ENCODE assay signal across 21 cellular contexts in the genomic region with DNA sequence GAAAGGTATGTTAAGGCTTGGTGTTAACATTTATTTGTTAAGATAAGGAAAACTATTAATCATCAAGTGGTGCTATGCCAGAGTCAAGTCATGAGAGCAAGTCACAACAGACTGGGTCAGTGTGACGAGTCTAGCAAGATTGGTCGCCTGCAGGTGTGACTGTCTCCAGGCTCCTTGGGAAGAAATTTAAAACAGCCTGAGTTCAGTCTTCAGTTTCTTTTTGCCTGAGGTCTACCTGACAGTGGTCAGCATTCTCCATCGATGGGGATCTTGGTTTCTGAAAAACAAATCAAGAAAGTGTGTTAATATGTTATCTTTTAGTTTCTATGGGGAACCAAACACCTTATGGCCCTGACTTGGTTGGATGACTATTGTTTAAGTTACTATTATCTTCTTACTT. TPM values are rescaled to one million over a fixed set of nuclear protein-coding genes. Genes with fewer than 3 reads are reported as not detected.
DNase-seq lines count a peak whose midpoint lies in the region; ATAC-seq and TF ChIP-seq lines count a peak whose summit lies in the region.
"Had no signal": no experiment of that assay in that cellular context is flagged by ENCODE, and none has a peak within 500 bp of the region (broad histone marks: within the 10 kb centered on the region; RNA-seq: fewer than 3 reads in every experiment).

No MANE protein-coding gene starts in this region.

- ATAC-seq in GM18511 (IDR thresholded peaks at IDR 0.05; ENCODE audit: unreplicated experiment) = peak; percentile 83
- peak; percentile 58 for ATAC-seq in GM19468 (IDR thresholded peaks at IDR 0.05; ENCODE audit: extremely low read depth, unreplicated experiment)
- ATAC-seq in HG02943 (IDR thresholded peaks at IDR 0.05; ENCODE audit: low read depth, unreplicated experiment) = peak; percentile 92
- ATAC-seq in HG03521 (IDR thresholded peaks at IDR 0.05; ENCODE audit: unreplicated experiment) = peak; percentile 58
- ATAC-seq in gastrocnemius medialis = no peak
- ATAC-seq: activated CD4-positive, CD25-positive, alpha-beta regulatory T cell treated with anti-CD3 and anti-CD28 coated beads, Interleukin-2, amount 50 U/mL, for 24 hours; left colon; stimulated activated memory B cell treated with anti-CD40 and anti-IgM and Interleukin-4, amounts not matched to agents 10 μg/mL and 1 μg/mL and 100 μg/mL, for 72 hours had no signal

- no peaks in the 10 kb centered on the region for H3K27me3 ChIP-seq in gastrocnemius medialis
- H3K27me3 ChIP-seq: transverse colon had no signal

- no peak for TF ChIP-seq POLR2A in gastrocnemius medialis (IDR thresholded peaks at IDR 0.05)

- DNase-seq in gastrocnemius medialis (no peak), HUDEP-2 (lab: John Stamatoyannopoulos, UW; ENCODE audit: unreplicated experiment in 76 of 76) (no peak), epidermal melanocyte (ENCODE audit: insufficient read length, low spot score) (no peak), head of caudate nucleus (no peak)
- DNase-seq: activated CD8-positive, alpha-beta memory T cell treated with anti-CD3 and anti-CD28 coated beads, Interleukin-2, amount 50 U/mL, for 4 hours; activated naive CD4-positive, alpha-beta T cell treated with anti-CD3 and anti-CD28 coated beads, Interleukin-2, amount 10 ng/mL, durations not matched to agents 7 days and 5 days; CD8-positive, alpha-beta memory T cell; dermis blood vessel endothelial cell; EL; IMR-90; left colon; NCI-H82; T-helper 1 cell; transverse colon had no signal

- no peak overlapping the region for H3K4me3 ChIP-seq in gastrocnemius medialis
- H3K4me3 ChIP-seq: skin epidermis, transverse colon had no signal

- H3K4me1 ChIP-seq in gastrocnemius medialis = no peaks in the 10 kb centered on the region
- H3K4me1 ChIP-seq: transverse colon had no signal

- intact Hi-C loops in gastrocnemius medialis (cut with DNase I; ENCODE audit: low total_unique reads) (no loop called here), head of caudate nucleus (cut with DNase I) (no loop called here)

- in situ Hi-C loops in gastrocnemius medialis (cut with MboI; ENCODE audit: low sequenced_read_pairs in 4 of 4) = no loop called here

- no peak overlapping the region for H3K27ac ChIP-seq in gastrocnemius medialis
- H3K27ac ChIP-seq: skin epidermis, transverse colon had no signal

- TF ChIP-seq CTCF in gastrocnemius medialis (IDR thresholded peaks at IDR 0.05 in 4 of 5, conservative IDR thresholded peaks at IDR 0.05 in 1 of 5) = no peak

- H3K36me3 ChIP-seq in gastrocnemius medialis = no peaks in the 10 kb centered on the region
- H3K36me3 ChIP-seq: transverse colon had no signal

- H3K9me3 ChIP-seq in gastrocnemius medialis = no peaks in the 10 kb centered on the region
- H3K9me3 ChIP-seq: transverse colon had no signal

RNA-seq across cellular contexts. Expression of gene CETN3, which starts 56.3 kb away (rescaled TPM):
- total RNA-seq in gastrocnemius medialis = 1 to 10 TPM; 1.4 to 4.9 (median 3.2) TPM

Comparison
In these comparisons a context has a peak if more than half of its experiments do, and no peak if none do; other contexts are left out.
1. ATAC-seq: peak in GM18511 (single experiment), GM19468 (single experiment), HG02943 (single experiment) and HG03521 (single experiment); none in gastrocnemius medialis (0 of 2).